ENCODE assay signal across 9 cellular contexts in the genomic region with DNA sequence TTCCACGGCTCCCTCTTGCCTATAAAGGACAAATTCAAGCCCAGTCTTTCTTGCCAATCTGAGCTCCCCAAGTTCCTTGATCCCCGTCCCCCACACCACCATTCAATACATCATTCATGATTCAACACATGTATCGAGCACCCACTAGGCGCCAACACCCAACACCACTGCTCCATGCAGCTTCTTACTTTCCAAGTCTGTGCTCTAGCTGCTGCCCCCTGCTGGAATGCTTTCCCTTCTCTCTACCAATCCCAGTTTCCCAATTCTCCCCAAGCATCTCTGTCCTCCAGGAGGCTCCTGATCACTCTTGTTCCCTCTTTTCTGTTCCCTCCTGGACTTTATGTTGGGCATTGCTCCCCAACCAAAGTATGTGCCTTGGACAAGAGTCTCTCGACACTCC.
DNase-seq lines count a peak whose midpoint lies in the region; ATAC-seq and TF ChIP-seq lines count a peak whose summit lies in the region.
"Had no signal": no experiment of that assay in that cellular context is flagged by ENCODE, and none has a peak within 500 bp of the region (broad histone marks: within the 10 kb centered on the region; RNA-seq: fewer than 3 reads in every experiment).

No MANE protein-coding gene starts in this region.

- no peak overlapping the region for H3K4me3 Mint-ChIP-seq in T-cell
- H3K4me3 Mint-ChIP-seq: T-helper 1 cell treated with Interleukin-12 subunit alpha and Interleukin-12 subunit beta and Interleukin-4 antibody, amounts not matched to agents 30 μg/mL and 1 μg/mL, for 36 hours had no signal

- CTCF ChIA-PET in A673 (lab: Charles Lee) (interaction anchor here (0.6 kb wide), 1 partner anchor 20 kb away, joined by 3 read pairs; no protein-coding TSS in a partner anchor), T-cell (lab: Charles Lee) (interaction anchor here in 1 of 2 donors (1.1 kb wide), 1 partner anchor 22 kb away, joined by 4 read pairs; no protein-coding TSS in a partner anchor)

- H3K4me3 ChIP-seq in A673 (ENCODE audit: low read depth, low read length, poor library complexity, severe bottlenecking): no peak overlapping the region
- no peak overlapping the region for H3K4me3 ChIP-seq in RWPE2 (ENCODE audit: severe bottlenecking)
- H3K4me3 ChIP-seq in hepatocyte: no peak overlapping the region

- WGBS in hepatocyte (ENCODE audit: low lambda C conversion rate, missing lambda C conversion rate): 97% methylated on average over 5 of the region's 5 CpGs

- DNase-seq in A673 (ENCODE audit: low spot score) (peak; percentile 54), G401 (ENCODE audit: low spot score) (peak; percentile 45), RWPE2 (ENCODE audit: low spot score) (no peak), hepatocyte (ENCODE audit: low spot score) (no peak), NCI-H345 treated with DMSO at 0.1 percent for 48 hours (lab: John Stamatoyannopoulos, UW; ENCODE audit: unreplicated experiment) (no peak), T-cell (no peak)

- no peaks in the 10 kb centered on the region for H3K9me3 Mint-ChIP-seq in T-cell
- H3K9me3 Mint-ChIP-seq: T-helper 1 cell treated with Interleukin-12 subunit alpha and Interleukin-12 subunit beta and Interleukin-4 antibody, amounts not matched to agents 30 μg/mL and 1 μg/mL, for 36 hours had no signal

- H3K27me3 Mint-ChIP-seq in T-cell: no peaks in the 10 kb centered on the region

- H3K79me2 ChIP-seq in hepatocyte: peaks cover 1% of the 10 kb centered on the region

- no peaks in the 10 kb centered on the region for H3K36me3 Mint-ChIP-seq in T-cell

- H3K27ac ChIP-seq in A673 (ENCODE audit: low read depth, low read length, poor library complexity, severe bottlenecking): no peak overlapping the region
- no peak overlapping the region for H3K27ac ChIP-seq in RWPE2 (ENCODE audit: poor library complexity, severe bottlenecking)
- no peak overlapping the region for H3K27ac ChIP-seq in hepatocyte

- POLR2A ChIA-PET in A673 (lab: Charles Lee; ENCODE audit: low non-redundant PET): interaction anchor here (0.5 kb wide), 1 partner anchor 762 kb away, joined by 9 read pairs; no protein-coding TSS in a partner anchor
- POLR2A ChIA-PET in T-cell (lab: Charles Lee): interaction anchor here in 1 of 2 donors (0.7 kb wide), 1 partner anchor 12 kb away, joined by 3 read pairs; no protein-coding TSS in a partner anchor

- no peaks in the 10 kb centered on the region for H3K27me3 ChIP-seq in A673 (replicated peaks; ENCODE audit: insufficient read depth, low read depth, low read length, poor library complexity)
- no peaks in the 10 kb centered on the region for H3K27me3 ChIP-seq in RWPE2 (ENCODE audit: insufficient read depth, poor library complexity, severe bottlenecking)
- H3K27me3 ChIP-seq in hepatocyte: no peaks in the 10 kb centered on the region

- no peaks in the 10 kb centered on the region for H4K20me1 ChIP-seq in hepatocyte (ENCODE audit: insufficient read depth, poor library complexity, severe bottlenecking)

- H2AFZ ChIP-seq in hepatocyte: no peak overlapping the region

- intact Hi-C loops in A673 (cut with micrococcal nuclease; ENCODE audit: unreplicated experiment): no loop called here

- H3K27ac Mint-ChIP-seq in T-cell: peak overlapping the region in 1 of 2 donors; percentile 9
- H3K27ac Mint-ChIP-seq: T-helper 1 cell treated with Interleukin-12 subunit alpha and Interleukin-12 subunit beta and Interleukin-4 antibody, amounts not matched to agents 30 μg/mL and 1 μg/mL, for 36 hours had no signal

- H3K36me3 ChIP-seq in A673 (ENCODE audit: insufficient read depth, low read length, poor library complexity, severe bottlenecking) (no peaks in the 10 kb centered on the region), RWPE2 (ENCODE audit: low read depth) (peaks cover 29% of the 10 kb centered on the region), hepatocyte (replicated peaks; ENCODE audit: insufficient read depth, low read depth) (no peaks in the 10 kb centered on the region)

- TF ChIP-seq CTCF in A673 (conservative IDR thresholded peaks at IDR 0.05; ENCODE audit: low read depth, low read length): peak; percentile 67
- peak; percentile 41 for TF ChIP-seq CTCF in RWPE2 (IDR thresholded peaks at IDR 0.05; ENCODE audit: poor library complexity, severe bottlenecking)
- TF ChIP-seq CTCF in hepatocyte (IDR thresholded peaks at IDR 0.05; ENCODE audit: poor library complexity): peak; percentile 36

- H3K4me1 ChIP-seq in A673 (ENCODE audit: insufficient read depth, low read length, poor library complexity, severe bottlenecking) (peaks cover 19% of the 10 kb centered on the region), RWPE2 (ENCODE audit: insufficient read depth, poor library complexity, severe bottlenecking) (no peaks in the 10 kb centered on the region), hepatocyte (ENCODE audit: insufficient read depth) (peaks cover 8% of the 10 kb centered on the region)

- peaks cover 25 to 31% (median 29%) of the 10 kb centered on the region in 3 donors for H3K4me1 Mint-ChIP-seq in T-cell

- no peaks in the 10 kb centered on the region for H3K9me2 ChIP-seq in hepatocyte (replicated peaks; ENCODE audit: insufficient read depth)

- ATAC-seq in RWPE2 (ENCODE audit: low read depth) (no peak), T-cell (replicated peaks in 1 of 4) (no peak), GM19397 (IDR thresholded peaks at IDR 0.05; ENCODE audit: unreplicated experiment) (no peak), HG02759 (IDR thresholded peaks at IDR 0.05; ENCODE audit: unreplicated experiment) (no peak)

- H3K4me2 ChIP-seq in hepatocyte: no peak overlapping the region

- no TSS peak for BruUV-seq in A673 (replicated peaks; lab: Mats Ljungman, UMichigan)

- in situ Hi-C loops in G401 (cut with HindIII; ENCODE audit: low sequenced_read_pairs): no loop called here

- H3K9me3 ChIP-seq in A673 (ENCODE audit: low read depth, low read length, poor library complexity, severe bottlenecking) (no peaks in the 10 kb centered on the region), RWPE2 (ENCODE audit: severe bottlenecking) (no peaks in the 10 kb centered on the region), hepatocyte (ENCODE audit: low read depth) (no peaks in the 10 kb centered on the region)

Comparison
In these comparisons a context has a peak if more than half of its experiments do, and no peak if none do; other contexts are left out.
1. DNase-seq: peak in A673 (single experiment) and G401 (single experiment); none in RWPE2 (single experiment), hepatocyte (single experiment), NCI-H345 treated with DMSO at 0.1 percent for 48 hours (single experiment) and T-cell (0 of 34).
2. Peak in every context shown above with its lines, with median percentiles within 50 percentile points of each other: CTCF ChIP-seq.